ENCODE assay signal across 8 cellular contexts in genomic region chr14:75655235-75655634, GRCh38.
"Had no signal": no experiment of that assay in that cellular context is flagged by ENCODE, and none has a peak within 500 bp of the region (broad histone marks: within the 10 kb centered on the region; RNA-seq: fewer than 3 reads in every experiment).

No MANE protein-coding gene starts in this region.

- H2AFZ ChIP-seq: GM23248 had no signal

- H3K4me3 ChIP-seq: GM23248, HAP-1 had no signal

- H3K9me3 Mint-ChIP-seq: IgD-negative memory B cell had no signal

- H3K27ac ChIP-seq: GM23248, HL-60 had no signal

- FAIRE-seq: HepG2 had no signal

- H3K27me3 Mint-ChIP-seq: IgD-negative memory B cell had no signal

- ATAC-seq: HCT116, HepG2 had no signal

- H3K9me3 ChIP-seq: HAP-1 had no signal

- DNase-seq: GM23248, H7, KBM-7 had no signal

- H3K9ac ChIP-seq: GM23248 had no signal
